Comparison of ENCODE assay signal across 23 cellular contexts in the genomic region with DNA sequence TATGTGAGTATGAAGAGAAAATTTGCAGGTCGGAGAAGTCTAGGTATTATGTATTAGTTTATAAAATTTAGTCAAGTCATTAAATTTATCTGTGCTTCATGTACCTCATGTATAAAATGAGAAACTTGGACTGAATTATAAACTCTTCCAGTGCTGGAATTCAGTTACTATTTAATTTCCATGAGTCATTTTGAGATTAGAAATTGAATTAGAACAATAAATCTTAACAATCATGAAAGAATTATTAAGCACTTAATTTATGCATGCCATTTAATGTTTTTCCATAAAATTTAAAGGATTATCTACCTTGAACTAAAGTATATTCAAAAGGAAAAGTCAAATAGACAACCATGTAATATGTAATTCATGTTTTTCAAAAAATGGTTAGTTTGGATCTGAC.
DNase-seq lines count a peak whose midpoint lies in the region; ATAC-seq, FAIRE-seq and TF ChIP-seq lines count a peak whose summit lies in the region.
"Had no signal": no experiment of that assay in that cellular context is flagged by ENCODE, and none has a peak within 500 bp of the region (broad histone marks: within the 10 kb centered on the region; RNA-seq: fewer than 3 reads in every experiment).

No MANE protein-coding gene starts in this region.

- no peak for TF ChIP-seq EP300 in SK-N-SH (IDR thresholded peaks at IDR 0.05; ENCODE audit: borderline replicate concordance in 1 of 2, low read depth in 1 of 2, low read length in 1 of 2)

- H3F3A ChIP-seq in SK-N-SH (replicated peaks; ENCODE audit: insufficient read depth) (no peaks in the 10 kb centered on the region), GM23248 (ENCODE audit: insufficient read depth) (no peaks in the 10 kb centered on the region)

- no peaks in the 10 kb centered on the region for H3K9me2 ChIP-seq in SK-N-SH
- H3K9me2 ChIP-seq in GM23248 (ENCODE audit: insufficient read depth), result no peaks in the 10 kb centered on the region

- H3K4me3 ChIP-seq in SK-N-SH (ENCODE audit: low read depth in 2 of 2, low read length in 1 of 2) (no peak overlapping the region), pancreas (no peak overlapping the region), small intestine (ENCODE audit: low read depth in 1 of 2, low read length in 2 of 2) (no peak overlapping the region), GM23248 (no peak overlapping the region)
- H3K4me3 ChIP-seq: BLaER1 had no signal

- no peak overlapping the region for H3K4me2 ChIP-seq in SK-N-SH
- H3K4me2 ChIP-seq in GM23248 (ENCODE audit: unreplicated experiment), result no peak overlapping the region
- H3K4me2 ChIP-seq: BLaER1 had no signal

- no peaks in the 10 kb centered on the region for H3K36me3 ChIP-seq in SK-N-SH (replicated peaks in 1 of 2; ENCODE audit: control insufficient read depth in 1 of 2, insufficient read depth in 2 of 2, low read length in 1 of 2)
- H3K36me3 ChIP-seq in pancreas, result no peaks in the 10 kb centered on the region
- no peaks in the 10 kb centered on the region for H3K36me3 ChIP-seq in small intestine (ENCODE audit: control insufficient read depth in 2 of 2, insufficient read depth in 2 of 2, low read length in 2 of 2)
- no peaks in the 10 kb centered on the region for H3K36me3 ChIP-seq in GM23248 (ENCODE audit: low read depth)
- H3K36me3 ChIP-seq: BE2C, BLaER1 had no signal

- H3K4me1 ChIP-seq in SK-N-SH (ENCODE audit: control insufficient read depth in 1 of 2, insufficient read depth in 2 of 2, low read depth in 1 of 2, low read length in 1 of 2), result no peaks in the 10 kb centered on the region
- peaks cover 0 to 16% (median 13%) of the 10 kb centered on the region in 3 donors for H3K4me1 ChIP-seq in pancreas
- H3K4me1 ChIP-seq in small intestine (ENCODE audit: control insufficient read depth in 2 of 2, insufficient read depth in 1 of 2, low read depth in 1 of 2, low read length in 1 of 2), result peaks cover 0 to 2% of the 10 kb centered on the region in 2 donors
- no peaks in the 10 kb centered on the region for H3K4me1 ChIP-seq in GM23248 (ENCODE audit: insufficient read depth)
- H3K4me1 ChIP-seq: BE2C, BLaER1 had no signal

- TF ChIP-seq CTCF in SK-N-SH (IDR thresholded peaks at IDR 0.05), result no peak
- TF ChIP-seq CTCF in pancreas (IDR thresholded peaks at IDR 0.05), result no peak

- H3K9ac ChIP-seq in SK-N-SH, result no peak overlapping the region
- H3K9ac ChIP-seq in GM23248, result no peak overlapping the region
- H3K9ac ChIP-seq: BLaER1 had no signal

- WGBS in SK-N-SH (ENCODE audit: low lambda C conversion rate), result 31% methylated on average over 1 of the region's 1 CpG
- WGBS in pancreas, 2 donors, result 53 to 67% methylated on average over 1 of the region's 1 CpG
- WGBS in small intestine, 3 donors, result 54 to 90% (median 78%) methylated on average over 1 of the region's 1 CpG
- 37 to 42% methylated on average over 1 of the region's 1 CpG for WGBS in GM23248 (ENCODE audit: low coverage in 1 of 2, low lambda C conversion rate in 2 of 2, missing lambda C conversion rate in 2 of 2), 2 experiments

- ATAC-seq in SK-N-SH treated with all-trans-retinoic acid at 6 μM for 48 hours (no peak), pancreas (peak in 1 of 4 donors; percentile 21), HG02938 (IDR thresholded peaks at IDR 0.05; ENCODE audit: unreplicated experiment) (no peak)

- H3K79me2 ChIP-seq in SK-N-SH (ENCODE audit: insufficient read depth) (no peaks in the 10 kb centered on the region), GM23248 (ENCODE audit: insufficient read depth) (no peaks in the 10 kb centered on the region)

- CTCF ChIA-PET in SK-N-SH (lab: Yijun Ruan, JAX), result interaction anchor here (0.9 kb wide), 1 partner anchor 11 kb away, joined by 3 read pairs; no protein-coding TSS in a partner anchor

- no peaks in the 10 kb centered on the region for H3K27me3 ChIP-seq in SK-N-SH (ENCODE audit: insufficient read depth)
- no peaks in the 10 kb centered on the region for H3K27me3 ChIP-seq in pancreas
- no peaks in the 10 kb centered on the region for H3K27me3 ChIP-seq in small intestine (ENCODE audit: control insufficient read depth in 2 of 2, insufficient read depth in 2 of 2, low read length in 2 of 2)
- 0 out of 2 replicates have a peak, but pooled peaks cover 6% of the 10 kb centered on the region for H3K27me3 ChIP-seq in GM23248 (replicated peaks; ENCODE audit: insufficient read depth)
- H3K27me3 ChIP-seq: BE2C, BLaER1 had no signal

- no peak overlapping the region for H3K27ac ChIP-seq in SK-N-SH (ENCODE audit: low read depth in 2 of 2, low read length in 1 of 2)
- H3K27ac ChIP-seq in pancreas, result peak overlapping the region in 2 of 4 donors; percentile 34 to 50
- no peak overlapping the region for H3K27ac ChIP-seq in small intestine (ENCODE audit: low read depth in 1 of 2, low read length in 1 of 2)
- H3K27ac ChIP-seq in GM23248, result no peak overlapping the region
- H3K27ac ChIP-seq: 22Rv1, BLaER1 had no signal

- POLR2A ChIA-PET in SK-N-SH (lab: Yijun Ruan, JAX), result no interaction called here

- DNase-seq in SK-N-SH (no peak), pancreas (no peak), small intestine (peak; percentile 33), GM23248 (no peak)
- no peak for DNase-seq in activated CD8-positive, alpha-beta memory T cell treated with anti-CD3 and anti-CD28 coated beads, Interleukin-2, amount 50 U/mL, for 4 hours
- DNase-seq: ACHN; BE2C; C1 segment of cervical spinal cord; CD4-positive, alpha-beta memory T cell; CD4-positive, CD25-positive, alpha-beta regulatory T cell; CD8-positive, alpha-beta memory T cell; COR-L47; DMS79 treated with DMSO at 0.1 percent for 48 hours; GF-D8 had no signal

- H3K9me3 ChIP-seq in SK-N-SH, result no peaks in the 10 kb centered on the region
- H3K9me3 ChIP-seq in pancreas, result no peaks in the 10 kb centered on the region
- no peaks in the 10 kb centered on the region for H3K9me3 ChIP-seq in small intestine (ENCODE audit: control insufficient read depth, low read depth)
- no peaks in the 10 kb centered on the region for H3K9me3 ChIP-seq in GM23248 (ENCODE audit: low read depth)
- H3K9me3 ChIP-seq: BE2C, BLaER1 had no signal

- FAIRE-seq in endometrium (lab: Jason Lieb, UNC) (peak; percentile 63), pancreas (lab: Jason Lieb, UNC) (peak; percentile 75), small intestine (lab: Jason Lieb, UNC) (peak; percentile 95)
- FAIRE-seq: D721Med, G401.6, GM12891, GM19239 had no signal

- TF ChIP-seq RAD21 in SK-N-SH (IDR thresholded peaks at IDR 0.05; ENCODE audit: low read length), result no peak

- no peak overlapping the region for H2AFZ ChIP-seq in SK-N-SH (ENCODE audit: low read depth)
- H2AFZ ChIP-seq in GM23248, result no peak overlapping the region

- intact Hi-C loops in pancreas (cut with DNase I), result no loop called here

- H4K20me1 ChIP-seq in SK-N-SH (ENCODE audit: insufficient read depth) (no peaks in the 10 kb centered on the region), GM23248 (ENCODE audit: insufficient read depth) (no peaks in the 10 kb centered on the region)
- H4K20me1 ChIP-seq: BLaER1 had no signal

- in situ Hi-C loops in GM23248 (cut with MboI), result no loop called here

TF ChIP-seq in SK-N-SH treated with all-trans-retinoic acid at 6 μM for 48 hours, 23 proteins besides CTCF, POLR2A, EP300 and RAD21 (continues in another document):
- TF ChIP-seq, protein P1, sequence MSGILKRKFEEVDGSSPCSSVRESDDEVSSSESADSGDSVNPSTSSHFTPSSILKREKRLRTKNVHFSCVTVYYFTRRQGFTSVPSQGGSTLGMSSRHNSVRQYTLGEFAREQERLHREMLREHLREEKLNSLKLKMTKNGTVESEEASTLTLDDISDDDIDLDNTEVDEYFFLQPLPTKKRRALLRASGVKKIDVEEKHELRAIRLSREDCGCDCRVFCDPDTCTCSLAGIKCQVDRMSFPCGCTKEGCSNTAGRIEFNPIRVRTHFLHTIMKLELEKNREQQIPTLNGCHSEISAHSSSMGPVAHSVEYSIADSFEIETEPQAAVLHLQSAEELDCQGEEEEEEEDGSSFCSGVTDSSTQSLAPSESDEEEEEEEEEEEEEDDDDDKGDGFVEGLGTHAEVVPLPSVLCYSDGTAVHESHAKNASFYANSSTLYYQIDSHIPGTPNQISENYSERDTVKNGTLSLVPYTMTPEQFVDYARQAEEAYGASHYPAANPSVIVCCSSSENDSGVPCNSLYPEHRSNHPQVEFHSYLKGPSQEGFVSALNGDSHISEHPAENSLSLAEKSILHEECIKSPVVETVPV (CRISPR knock-in tag; IDR thresholded peaks at IDR 0.05), result 0 out of 2 replicates have a peak, but pooled peaks have one; percentile 46
- no peak for TF ChIP-seq GLIS3 (CRISPR knock-in tag; IDR thresholded peaks at IDR 0.05)
- peak; percentile 91 for TF ChIP-seq ISL1 (CRISPR knock-in tag; IDR thresholded peaks at IDR 0.05)
- 0 out of 2 replicates have a peak, but pooled peaks have one; percentile 17 for TF ChIP-seq TCF4 (CRISPR knock-in tag; IDR thresholded peaks at IDR 0.05; ENCODE audit: borderline replicate concordance)
- no peak for TF ChIP-seq RARB (CRISPR knock-in tag; IDR thresholded peaks at IDR 0.05)

TF ChIP-seq in SK-N-SH, 30 proteins besides CTCF, POLR2A, EP300 and RAD21:
- TF ChIP-seq, protein P2, sequence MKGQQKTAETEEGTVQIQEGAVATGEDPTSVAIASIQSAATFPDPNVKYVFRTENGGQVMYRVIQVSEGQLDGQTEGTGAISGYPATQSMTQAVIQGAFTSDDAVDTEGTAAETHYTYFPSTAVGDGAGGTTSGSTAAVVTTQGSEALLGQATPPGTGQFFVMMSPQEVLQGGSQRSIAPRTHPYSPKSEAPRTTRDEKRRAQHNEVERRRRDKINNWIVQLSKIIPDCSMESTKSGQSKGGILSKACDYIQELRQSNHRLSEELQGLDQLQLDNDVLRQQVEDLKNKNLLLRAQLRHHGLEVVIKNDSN (IDR thresholded peaks at IDR 0.05; ENCODE audit: borderline replicate concordance, low read depth), result no peak
- TF ChIP-seq NFIC (IDR thresholded peaks at IDR 0.05; ENCODE audit: borderline replicate concordance), result no peak
- no peak for TF ChIP-seq NRF1 (IDR thresholded peaks at IDR 0.05; ENCODE audit: low read depth, low read length)
- TF ChIP-seq, protein P3, sequence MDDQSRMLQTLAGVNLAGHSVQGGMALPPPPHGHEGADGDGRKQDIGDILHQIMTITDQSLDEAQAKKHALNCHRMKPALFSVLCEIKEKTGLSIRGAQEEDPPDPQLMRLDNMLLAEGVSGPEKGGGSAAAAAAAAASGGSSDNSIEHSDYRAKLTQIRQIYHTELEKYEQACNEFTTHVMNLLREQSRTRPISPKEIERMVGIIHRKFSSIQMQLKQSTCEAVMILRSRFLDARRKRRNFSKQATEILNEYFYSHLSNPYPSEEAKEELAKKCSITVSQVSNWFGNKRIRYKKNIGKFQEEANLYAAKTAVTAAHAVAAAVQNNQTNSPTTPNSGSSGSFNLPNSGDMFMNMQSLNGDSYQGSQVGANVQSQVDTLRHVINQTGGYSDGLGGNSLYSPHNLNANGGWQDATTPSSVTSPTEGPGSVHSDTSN (IDR thresholded peaks at IDR 0.05), result no peak
- no peak for TF ChIP-seq RFX5 (IDR thresholded peaks at IDR 0.05; ENCODE audit: low read length)
- TF ChIP-seq SIN3A (IDR thresholded peaks at IDR 0.05; ENCODE audit: borderline replicate concordance, low read depth, low read length), result no peak
